In genomic region chr19:46296722-46297431, GRCh38 we compare ENCODE assay signal across 9 cellular contexts. TPM values are rescaled to one million over a fixed set of nuclear protein-coding genes. Genes with fewer than 3 reads are reported as not detected.
DNase-seq lines count a peak whose midpoint lies in the region; ATAC-seq and TF ChIP-seq lines count a peak whose summit lies in the region.
"Had no signal": no experiment of that assay in that cellular context is flagged by ENCODE, and none has a peak within 500 bp of the region (broad histone marks: within the 10 kb centered on the region; RNA-seq: fewer than 3 reads in every experiment).

Gene HIF3A, plus strand, starts transcription at chr19:46297042. Its CDS starts 35 bp downstream, at chr19:46297077.

- CTCF ChIA-PET in activated CD8-positive, alpha-beta T cell treated with anti-CD3 and anti-CD28 coated beads for 36 hours (lab: Charles Lee): interaction anchor here (1.2 to 1.7 kb wide), 2 partner anchors 16 to 34 kb away, joined by 4 to 7 read pairs; no protein-coding TSS in a partner anchor
- CTCF ChIA-PET in activated CD8-positive, alpha-beta T cell treated with anti-CD3 and anti-CD28 coated beads, Interleukin-2, amount 10 ng/mL, durations not matched to agents 7 days and 5 days (lab: Charles Lee): interaction anchor here (1.4 kb wide), 1 partner anchor 15 kb away, joined by 5 read pairs; no protein-coding TSS in a partner anchor
- CTCF ChIA-PET in naive thymus-derived CD4-positive, alpha-beta T cell (lab: Charles Lee): no interaction called here

- H3K27me3 ChIP-seq in esophagus muscularis mucosa (no peaks in the 10 kb centered on the region), mucosa of rectum (ENCODE audit: control insufficient read depth in 2 of 2, insufficient read depth in 2 of 2, low read length in 2 of 2) (peaks cover 0 to 2% of the 10 kb centered on the region in 2 donors), uterus (no peaks in the 10 kb centered on the region)
- no peaks in the 10 kb centered on the region for H3K27me3 ChIP-seq in naive thymus-derived CD4-positive, alpha-beta T cell (ENCODE audit: control insufficient read depth in 2 of 2, insufficient read depth in 2 of 2, low read length in 2 of 2)

- no peak for TF ChIP-seq EP300 in esophagus muscularis mucosa (IDR thresholded peaks at IDR 0.05)

- H3K9ac ChIP-seq in mucosa of rectum (ENCODE audit: low read depth in 1 of 2, low read length in 2 of 2): peak within 1 kb of the TSS; percentile 32 to 77

- H3K36me3 ChIP-seq in esophagus muscularis mucosa (no peaks in the 10 kb centered on the region), mucosa of rectum (ENCODE audit: control insufficient read depth in 2 of 2, insufficient read depth in 2 of 2, low read length in 2 of 2) (no peaks in the 10 kb centered on the region), uterus (no peaks in the 10 kb centered on the region)
- no peaks in the 10 kb centered on the region for H3K36me3 ChIP-seq in naive thymus-derived CD4-positive, alpha-beta T cell (ENCODE audit: control insufficient read depth in 2 of 3, insufficient read depth in 3 of 3, low read length in 3 of 3)

- no peaks in the 10 kb centered on the region for H3K9me3 ChIP-seq in esophagus muscularis mucosa
- H3K9me3 ChIP-seq in mucosa of rectum (ENCODE audit: control insufficient read depth in 2 of 2, low read length in 2 of 2): no peaks in the 10 kb centered on the region
- no peaks in the 10 kb centered on the region for H3K9me3 ChIP-seq in uterus
- H3K9me3 ChIP-seq in naive thymus-derived CD4-positive, alpha-beta T cell (ENCODE audit: control insufficient read depth in 2 of 3, low read length in 3 of 3): no peaks in the 10 kb centered on the region

- POLR2A ChIA-PET in activated CD8-positive, alpha-beta T cell treated with anti-CD3 and anti-CD28 coated beads for 36 hours (lab: Charles Lee): interaction anchor here (0.6 kb wide), 1 partner anchor 1341 kb away, joined by 4 read pairs; no protein-coding TSS in a partner anchor
- POLR2A ChIA-PET in activated CD8-positive, alpha-beta T cell treated with anti-CD3 and anti-CD28 coated beads, Interleukin-2, amount 10 ng/mL, durations not matched to agents 7 days and 5 days (lab: Charles Lee): no interaction called here
- POLR2A ChIA-PET in naive thymus-derived CD4-positive, alpha-beta T cell (lab: Charles Lee): no interaction called here

- H3K27ac ChIP-seq in esophagus muscularis mucosa (replicated peaks in 1 of 4) (peak within 1 kb of the TSS; percentile 97 to 98 (median 98)), mucosa of rectum (ENCODE audit: low read depth in 2 of 2, low read length in 2 of 2) (peak within 1 kb of the TSS; percentile 34 to 52), uterus (peak within 1 kb of the TSS; percentile 85 to 95)
- H3K27ac ChIP-seq in naive thymus-derived CD4-positive, alpha-beta T cell (ENCODE audit: low read depth, low read length): no peak within 1 kb of the TSS
- H3K27ac ChIP-seq: HL-60 had no signal

- no peak within 1 kb of the TSS for H3K27ac Mint-ChIP-seq in activated CD8-positive, alpha-beta T cell treated with anti-CD3 and anti-CD28 coated beads for 36 hours
- H3K27ac Mint-ChIP-seq in activated CD8-positive, alpha-beta T cell treated with anti-CD3 and anti-CD28 coated beads, Interleukin-2, amount 10 ng/mL, durations not matched to agents 7 days and 5 days: no peak within 1 kb of the TSS
- no peak within 1 kb of the TSS for H3K27ac Mint-ChIP-seq in naive thymus-derived CD4-positive, alpha-beta T cell

- intact Hi-C loops in activated CD8-positive, alpha-beta T cell treated with anti-CD3 and anti-CD28 coated beads for 36 hours (cut with micrococcal nuclease): no loop called here
- intact Hi-C loops in esophagus muscularis mucosa (cut with DNase I): no loop called here
- intact Hi-C loops in uterus (cut with DNase I; ENCODE audit: low total_unique reads): no loop called here
- intact Hi-C loops in naive thymus-derived CD4-positive, alpha-beta T cell (cut with micrococcal nuclease): no loop called here

- H3K4me3 Mint-ChIP-seq in activated CD8-positive, alpha-beta T cell treated with anti-CD3 and anti-CD28 coated beads for 36 hours: no peak within 1 kb of the TSS
- H3K4me3 Mint-ChIP-seq in activated CD8-positive, alpha-beta T cell treated with anti-CD3 and anti-CD28 coated beads, Interleukin-2, amount 10 ng/mL, durations not matched to agents 7 days and 5 days: no peak within 1 kb of the TSS
- H3K4me3 Mint-ChIP-seq in naive thymus-derived CD4-positive, alpha-beta T cell: peak within 1 kb of the TSS in 3 of 10 donors; percentile 6 to 45 (median 11)

- TF ChIP-seq POLR2A in esophagus muscularis mucosa (IDR thresholded peaks at IDR 0.05; ENCODE audit: low read depth) (no peak), uterus (IDR thresholded peaks at IDR 0.05) (no peak)

- peaks cover 26% of the 10 kb centered on the region for H3K27me3 Mint-ChIP-seq in activated CD8-positive, alpha-beta T cell treated with anti-CD3 and anti-CD28 coated beads for 36 hours
- peaks cover 19% of the 10 kb centered on the region for H3K27me3 Mint-ChIP-seq in activated CD8-positive, alpha-beta T cell treated with anti-CD3 and anti-CD28 coated beads, Interleukin-2, amount 10 ng/mL, durations not matched to agents 7 days and 5 days (ENCODE audit: low read depth)
- H3K27me3 Mint-ChIP-seq in naive thymus-derived CD4-positive, alpha-beta T cell: peaks cover 22 to 39% (median 32%) of the 10 kb centered on the region in 5 donors

- H3K4me1 Mint-ChIP-seq in activated CD8-positive, alpha-beta T cell treated with anti-CD3 and anti-CD28 coated beads for 36 hours (ENCODE audit: low read depth): peaks cover 3% of the 10 kb centered on the region
- H3K4me1 Mint-ChIP-seq in activated CD8-positive, alpha-beta T cell treated with anti-CD3 and anti-CD28 coated beads, Interleukin-2, amount 10 ng/mL, durations not matched to agents 7 days and 5 days (ENCODE audit: low read depth): no peaks in the 10 kb centered on the region
- H3K4me1 Mint-ChIP-seq in naive thymus-derived CD4-positive, alpha-beta T cell: peaks cover 0 to 9% (median 0%) of the 10 kb centered on the region in 7 donors

- H3K4me3 ChIP-seq in esophagus muscularis mucosa (peak within 1 kb of the TSS; percentile 74 to 90 (median 81)), mucosa of rectum (ENCODE audit: low read length in 2 of 2) (peak within 1 kb of the TSS; percentile 23 to 44), uterus (peak within 1 kb of the TSS; percentile 38 to 50)
- no peak within 1 kb of the TSS for H3K4me3 ChIP-seq in naive thymus-derived CD4-positive, alpha-beta T cell (ENCODE audit: low read length)

- H3K4me1 ChIP-seq in esophagus muscularis mucosa (peaks cover 39 to 61% (median 55%) of the 10 kb centered on the region in 4 donors), mucosa of rectum (ENCODE audit: control insufficient read depth in 2 of 2, insufficient read depth in 2 of 2, low read length in 2 of 2) (peaks cover 31 to 49% of the 10 kb centered on the region in 2 donors), uterus (peaks cover 3 to 15% of the 10 kb centered on the region in 2 donors)
- peaks cover 0 to 3% of the 10 kb centered on the region in 2 donors for H3K4me1 ChIP-seq in naive thymus-derived CD4-positive, alpha-beta T cell (ENCODE audit: control insufficient read depth in 2 of 2, insufficient read depth in 2 of 2, low read length in 2 of 2)

- DNase-seq in activated CD8-positive, alpha-beta T cell treated with anti-CD3 and anti-CD28 coated beads for 36 hours: peak; percentile 14
- DNase-seq in activated CD8-positive, alpha-beta T cell treated with anti-CD3 and anti-CD28 coated beads, Interleukin-2, amount 10 ng/mL, durations not matched to agents 7 days and 5 days: no peak
- DNase-seq in esophagus muscularis mucosa (ENCODE audit: extremely low spot score): no peak
- peak; percentile 64 to 75 for DNase-seq in uterus
- no peak for DNase-seq in naive thymus-derived CD4-positive, alpha-beta T cell

- ATAC-seq in activated CD8-positive, alpha-beta T cell treated with anti-CD3 and anti-CD28 coated beads for 36 hours: peak; percentile 30
- ATAC-seq in activated CD8-positive, alpha-beta T cell treated with anti-CD3 and anti-CD28 coated beads, Interleukin-2, amount 10 ng/mL, durations not matched to agents 7 days and 5 days: no peak
- no peak for ATAC-seq in HG03442 (IDR thresholded peaks at IDR 0.05; ENCODE audit: unreplicated experiment)
- no peak for ATAC-seq in naive thymus-derived CD4-positive, alpha-beta T cell
- ATAC-seq in GM21423 (IDR thresholded peaks at IDR 0.05; ENCODE audit: unreplicated experiment): no peak

- no peaks in the 10 kb centered on the region for H3K9me3 Mint-ChIP-seq in activated CD8-positive, alpha-beta T cell treated with anti-CD3 and anti-CD28 coated beads for 36 hours
- H3K9me3 Mint-ChIP-seq in activated CD8-positive, alpha-beta T cell treated with anti-CD3 and anti-CD28 coated beads, Interleukin-2, amount 10 ng/mL, durations not matched to agents 7 days and 5 days (ENCODE audit: insufficient read depth): no peaks in the 10 kb centered on the region
- H3K9me3 Mint-ChIP-seq in naive thymus-derived CD4-positive, alpha-beta T cell: peaks cover 0 to 4% (median 0%) of the 10 kb centered on the region in 11 donors

- no peaks in the 10 kb centered on the region for H3K36me3 Mint-ChIP-seq in activated CD8-positive, alpha-beta T cell treated with anti-CD3 and anti-CD28 coated beads for 36 hours (ENCODE audit: low read depth)
- no peaks in the 10 kb centered on the region for H3K36me3 Mint-ChIP-seq in activated CD8-positive, alpha-beta T cell treated with anti-CD3 and anti-CD28 coated beads, Interleukin-2, amount 10 ng/mL, durations not matched to agents 7 days and 5 days (ENCODE audit: low read depth)
- peaks cover 0 to 5% (median 0%) of the 10 kb centered on the region in 5 donors for H3K36me3 Mint-ChIP-seq in naive thymus-derived CD4-positive, alpha-beta T cell

- TF ChIP-seq CTCF in activated CD8-positive, alpha-beta T cell treated with anti-CD3 and anti-CD28 coated beads for 36 hours (IDR thresholded peaks at IDR 0.05): no peak
- no peak for TF ChIP-seq CTCF in esophagus muscularis mucosa (IDR thresholded peaks at IDR 0.05)
- TF ChIP-seq CTCF in uterus (IDR thresholded peaks at IDR 0.05): no peak

- 11% methylated on average over 21 of the region's 44 CpGs for WGBS in esophagus muscularis mucosa

RNA-seq across cellular contexts. Expression of gene HIF3A, which starts in this region (rescaled TPM):
- not detected for total RNA-seq in activated CD8-positive, alpha-beta T cell treated with anti-CD3 and anti-CD28 coated beads for 36 hours
- not detected for total RNA-seq in activated CD8-positive, alpha-beta T cell treated with anti-CD3 and anti-CD28 coated beads, Interleukin-2, amount 10 ng/mL, durations not matched to agents 7 days and 5 days
- total RNA-seq in esophagus muscularis mucosa: 100 to 1,000 TPM in 3 of 4 donors, 10 to 100 TPM in 1; 98.2 to 268 (median 160) TPM
- 100 to 1,000 TPM in 2 of 4 donors, 10 to 100 TPM in 2; 21.5 to 212 (median 103) TPM for total RNA-seq in uterus
- total RNA-seq in naive thymus-derived CD4-positive, alpha-beta T cell: not detected
- not detected for polyA plus RNA-seq in naive thymus-derived CD4-positive, alpha-beta T cell

Comparison
In these comparisons a context has a peak if more than half of its experiments do, and no peak if none do; other contexts are left out.
1. RNA of gene HIF3A (total RNA-seq): 98.2 to 268 TPM in esophagus muscularis mucosa and 21.5 to 212 TPM in uterus; not detected in activated CD8-positive, alpha-beta T cell treated with anti-CD3 and anti-CD28 coated beads for 36 hours, not detected in activated CD8-positive, alpha-beta T cell treated with anti-CD3 and anti-CD28 coated beads, Interleukin-2, amount 10 ng/mL, durations not matched to agents 7 days and 5 days and not detected in naive thymus-derived CD4-positive, alpha-beta T cell; every median in the first group is over 10 times any median in the second.
2. Peak in DNase-seq and ATAC-seq in activated CD8-positive, alpha-beta T cell treated with anti-CD3 and anti-CD28 coated beads for 36 hours; RNA of the gene not detected or under 1 TPM.
3. DNase-seq: peak in uterus (2 of 2); none in activated CD8-positive, alpha-beta T cell treated with anti-CD3 and anti-CD28 coated beads, Interleukin-2, amount 10 ng/mL, durations not matched to agents 7 days and 5 days (single experiment), esophagus muscularis mucosa (single experiment) and naive thymus-derived CD4-positive, alpha-beta T cell (0 of 9).